In the genomic region with DNA sequence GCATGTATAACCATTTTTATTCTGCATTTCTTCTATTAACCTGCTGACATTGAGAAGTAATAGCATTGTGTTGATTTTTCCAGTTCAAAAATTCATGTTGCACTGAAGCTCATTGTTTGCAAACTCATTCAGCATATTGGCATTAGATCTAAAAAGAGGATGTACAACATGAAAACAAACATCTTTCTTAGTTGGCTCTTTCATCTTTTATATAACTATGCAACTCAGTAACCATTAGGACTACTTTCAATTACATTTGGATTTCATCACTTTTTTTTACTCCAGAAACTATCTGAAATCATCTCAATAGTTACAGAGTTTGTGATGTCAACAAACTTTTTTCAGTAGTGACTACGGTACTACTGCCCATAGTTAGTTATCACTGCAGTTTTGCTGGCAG, we compare ENCODE assay signal across 19 cellular contexts.
DNase-seq lines count a peak whose midpoint lies in the region; ATAC-seq, FAIRE-seq and TF ChIP-seq lines count a peak whose summit lies in the region.
"Had no signal": no experiment of that assay in that cellular context is flagged by ENCODE, and none has a peak within 500 bp of the region (broad histone marks: within the 10 kb centered on the region; RNA-seq: fewer than 3 reads in every experiment).

No MANE protein-coding gene starts in this region.

- peak; percentile 46; the same call in 2 of the 3 replicates for ATAC-seq in HepG2
- no peak for ATAC-seq in right lobe of liver
- ATAC-seq: GM12878 had no signal

- CTCF ChIA-PET in HepG2 (lab: Yijun Ruan, JAX; ENCODE audit: low intra/inter-chr PET ratio, low total read pairs), result no interaction called here

- no peak for TF ChIP-seq RAD21 in HepG2 (CRISPR knock-in tag; IDR thresholded peaks at IDR 0.05)

- H3K27me3 ChIP-seq in HepG2 (ENCODE audit: control insufficient read depth in 1 of 2, insufficient read depth in 2 of 2, low read length in 2 of 2) (no peaks in the 10 kb centered on the region), right lobe of liver (no peaks in the 10 kb centered on the region), tibial nerve (no peaks in the 10 kb centered on the region)

- H3K27ac ChIP-seq in HepG2 (ENCODE audit: extremely low read length, insufficient read depth, low read length), result peak overlapping the region; percentile 28
- H3K27ac ChIP-seq in right lobe of liver, result no peak overlapping the region
- no peak overlapping the region for H3K27ac ChIP-seq in tibial nerve
- H3K27ac ChIP-seq: GM23248 had no signal

- in situ Hi-C loops in HepG2 (cut with HindIII; ENCODE audit: extremely low pct_ligation_motif_present, low pct_unique_long_range_greater_than_20kb), result no loop called here

- 0 out of 2 replicates have a peak, but pooled peaks cover 5% of the 10 kb centered on the region for H4K20me1 ChIP-seq in HepG2 (ENCODE audit: insufficient read depth, low read length)

- TF ChIP-seq CTCF in HepG2 (CRISPR knock-in tag; IDR thresholded peaks at IDR 0.05) (no peak), right lobe of liver (IDR thresholded peaks at IDR 0.05) (no peak), fibroblast of the aortic adventitia (IDR thresholded peaks at IDR 0.05; ENCODE audit: insufficient read depth, low read length) (no peak), tibial nerve (IDR thresholded peaks at IDR 0.05) (no peak)

- intact Hi-C loops in HepG2 (cut with micrococcal nuclease; ENCODE audit: unreplicated experiment) (no loop called here), right lobe of liver (cut with DNase I) (no loop called here)

- peak; percentile 64 for DNase-seq in HepG2 (ENCODE audit: low spot score)
- no peak for DNase-seq in right lobe of liver
- peak; percentile 16 for DNase-seq in dedifferentiated amniotic fluid mesenchymal stem cell (ENCODE audit: extremely low spot score)
- DNase-seq in fibroblast of the aortic adventitia (ENCODE audit: low read depth), result peak; percentile 11
- no peak for DNase-seq in anterior cingulate cortex (lab: John Stamatoyannopoulos, UW)
- no peak for DNase-seq in tibial nerve (ENCODE audit: low spot score in 2 of 2)
- DNase-seq: C1 segment of cervical spinal cord; Calu3; CD4-positive, alpha-beta memory T cell; COR-L47; DMS79; EL; GDM1; GM23248; H7; HCEC 1CT had no signal

- POLR2A ChIA-PET in HepG2 (lab: Yijun Ruan, JAX), result interaction anchor here (2.5 kb wide), 1 partner anchor 17 kb away, joined by 13 read pairs; no protein-coding TSS in a partner anchor

- peaks cover 31% of the 10 kb centered on the region for H3K79me2 ChIP-seq in HepG2 (ENCODE audit: insufficient read depth, low read length)

- no TSS peak for BruUV-seq in HepG2 (replicated peaks; lab: Mats Ljungman, UMichigan)

- H3K4me2 ChIP-seq in HepG2 (ENCODE audit: low read depth, low read length), result no peak overlapping the region

- H3K9ac ChIP-seq in HepG2 (ENCODE audit: insufficient read depth, low read depth, low read length), result no peak overlapping the region
- H3K9ac ChIP-seq: GM23248 had no signal

- peaks cover 20% of the 10 kb centered on the region for H3K4me1 ChIP-seq in HepG2 (ENCODE audit: insufficient read depth, low read length)
- H3K4me1 ChIP-seq in right lobe of liver, result no peaks in the 10 kb centered on the region
- no peaks in the 10 kb centered on the region for H3K4me1 ChIP-seq in tibial nerve

- peak in 1 of 2 experiments; percentile 40; a peak in 1 of 4 replicates for TF ChIP-seq EP300 in HepG2 (IDR thresholded peaks at IDR 0.05; ENCODE audit: low read depth in 2 of 2, low read length in 2 of 2)
- TF ChIP-seq EP300 in HepG2 (CRISPR knock-in tag; IDR thresholded peaks at IDR 0.05; ENCODE audit: borderline replicate concordance), result no peak
- no peak for TF ChIP-seq EP300 in tibial nerve (IDR thresholded peaks at IDR 0.05)

- no peaks in the 10 kb centered on the region for H3K36me3 ChIP-seq in HepG2 (replicated peaks in 1 of 2; ENCODE audit: control insufficient read depth in 1 of 2, insufficient read depth in 2 of 2, low read length in 2 of 2)
- H3K36me3 ChIP-seq in right lobe of liver, result no peaks in the 10 kb centered on the region
- H3K36me3 ChIP-seq in tibial nerve, result no peaks in the 10 kb centered on the region

- no peak for TF ChIP-seq POLR2A in HepG2 (IDR thresholded peaks at IDR 0.05; ENCODE audit: insufficient read depth in 1 of 2, low read depth in 2 of 2, low read length in 2 of 2)
- TF ChIP-seq POLR2A in right lobe of liver (IDR thresholded peaks at IDR 0.05), result no peak
- no peak for TF ChIP-seq POLR2A in tibial nerve (IDR thresholded peaks at IDR 0.05)

- no peak overlapping the region for H2AFZ ChIP-seq in HepG2 (ENCODE audit: low read length)
- H2AFZ ChIP-seq: GM23248 had no signal

- 44% methylated on average over 1 of the region's 1 CpG for WGBS in HepG2 (ENCODE audit: low lambda C conversion rate)
- WGBS in right lobe of liver (ENCODE audit: insufficient coverage, low coverage, low lambda C conversion rate, missing lambda C conversion rate), result 65% methylated on average over 1 of the region's 1 CpG
- WGBS in tibial nerve, 2 donors, result 58 to 74% methylated on average over 1 of the region's 1 CpG

- H3K4me3 ChIP-seq in HepG2 (replicated peaks in 1 of 3; ENCODE audit: insufficient read depth in 1 of 3, low read depth in 2 of 3, low read length in 3 of 3) (no peak overlapping the region), right lobe of liver (no peak overlapping the region), fibroblast of the aortic adventitia (ENCODE audit: low read depth, low read length) (no peak overlapping the region), tibial nerve (no peak overlapping the region)
- H3K4me3 ChIP-seq: GM12878, GM23248 had no signal

- no peak for FAIRE-seq in HepG2 (lab: Jason Lieb, UNC)
- FAIRE-seq: GM12878, GM19239, H1 had no signal

- H3K9me3 ChIP-seq in HepG2 (ENCODE audit: low read length) (peaks cover 42% of the 10 kb centered on the region; the same call in 1 of the 2 replicates), right lobe of liver (no peaks in the 10 kb centered on the region), tibial nerve (peaks cover 0 to 30% (median 0%) of the 10 kb centered on the region in 4 donors)

TF ChIP-seq in HepG2, 621 proteins besides CTCF, POLR2A, EP300 and RAD21 (continues in another document):
- no peak for TF ChIP-seq DNMT3B (CRISPR knock-in tag; conservative IDR thresholded peaks at IDR 0.05)
- TF ChIP-seq RARA (CRISPR knock-in tag; IDR thresholded peaks at IDR 0.05), result peak; percentile 72
- no peak for TF ChIP-seq ZNF878 (CRISPR knock-in tag; IDR thresholded peaks at IDR 0.05)
- no peak for TF ChIP-seq MZF1 (CRISPR knock-in tag; IDR thresholded peaks at IDR 0.05; ENCODE audit: borderline replicate concordance)
- TF ChIP-seq, protein P1, sequence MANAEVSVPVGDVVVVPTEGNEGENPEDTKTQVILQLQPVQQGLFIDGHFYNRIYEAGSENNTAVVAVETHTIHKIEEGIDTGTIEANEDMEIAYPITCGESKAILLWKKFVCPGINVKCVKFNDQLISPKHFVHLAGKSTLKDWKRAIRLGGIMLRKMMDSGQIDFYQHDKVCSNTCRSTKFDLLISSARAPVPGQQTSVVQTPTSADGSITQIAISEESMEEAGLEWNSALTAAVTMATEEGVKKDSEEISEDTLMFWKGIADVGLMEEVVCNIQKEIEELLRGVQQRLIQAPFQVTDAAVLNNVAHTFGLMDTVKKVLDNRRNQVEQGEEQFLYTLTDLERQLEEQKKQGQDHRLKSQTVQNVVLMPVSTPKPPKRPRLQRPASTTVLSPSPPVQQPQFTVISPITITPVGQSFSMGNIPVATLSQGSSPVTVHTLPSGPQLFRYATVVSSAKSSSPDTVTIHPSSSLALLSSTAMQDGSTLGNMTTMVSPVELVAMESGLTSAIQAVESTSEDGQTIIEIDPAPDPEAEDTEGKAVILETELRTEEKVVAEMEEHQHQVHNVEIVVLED (CRISPR knock-in tag; IDR thresholded peaks at IDR 0.05; ENCODE audit: borderline replicate concordance), result no peak
- TF ChIP-seq, protein P2, sequence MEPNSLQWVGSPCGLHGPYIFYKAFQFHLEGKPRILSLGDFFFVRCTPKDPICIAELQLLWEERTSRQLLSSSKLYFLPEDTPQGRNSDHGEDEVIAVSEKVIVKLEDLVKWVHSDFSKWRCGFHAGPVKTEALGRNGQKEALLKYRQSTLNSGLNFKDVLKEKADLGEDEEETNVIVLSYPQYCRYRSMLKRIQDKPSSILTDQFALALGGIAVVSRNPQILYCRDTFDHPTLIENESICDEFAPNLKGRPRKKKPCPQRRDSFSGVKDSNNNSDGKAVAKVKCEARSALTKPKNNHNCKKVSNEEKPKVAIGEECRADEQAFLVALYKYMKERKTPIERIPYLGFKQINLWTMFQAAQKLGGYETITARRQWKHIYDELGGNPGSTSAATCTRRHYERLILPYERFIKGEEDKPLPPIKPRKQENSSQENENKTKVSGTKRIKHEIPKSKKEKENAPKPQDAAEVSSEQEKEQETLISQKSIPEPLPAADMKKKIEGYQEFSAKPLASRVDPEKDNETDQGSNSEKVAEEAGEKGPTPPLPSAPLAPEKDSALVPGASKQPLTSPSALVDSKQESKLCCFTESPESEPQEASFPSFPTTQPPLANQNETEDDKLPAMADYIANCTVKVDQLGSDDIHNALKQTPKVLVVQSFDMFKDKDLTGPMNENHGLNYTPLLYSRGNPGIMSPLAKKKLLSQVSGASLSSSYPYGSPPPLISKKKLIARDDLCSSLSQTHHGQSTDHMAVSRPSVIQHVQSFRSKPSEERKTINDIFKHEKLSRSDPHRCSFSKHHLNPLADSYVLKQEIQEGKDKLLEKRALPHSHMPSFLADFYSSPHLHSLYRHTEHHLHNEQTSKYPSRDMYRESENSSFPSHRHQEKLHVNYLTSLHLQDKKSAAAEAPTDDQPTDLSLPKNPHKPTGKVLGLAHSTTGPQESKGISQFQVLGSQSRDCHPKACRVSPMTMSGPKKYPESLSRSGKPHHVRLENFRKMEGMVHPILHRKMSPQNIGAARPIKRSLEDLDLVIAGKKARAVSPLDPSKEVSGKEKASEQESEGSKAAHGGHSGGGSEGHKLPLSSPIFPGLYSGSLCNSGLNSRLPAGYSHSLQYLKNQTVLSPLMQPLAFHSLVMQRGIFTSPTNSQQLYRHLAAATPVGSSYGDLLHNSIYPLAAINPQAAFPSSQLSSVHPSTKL (CRISPR knock-in tag; IDR thresholded peaks at IDR 0.05), result peak; percentile 68
- TF ChIP-seq ZSCAN9 (CRISPR knock-in tag; IDR thresholded peaks at IDR 0.05; ENCODE audit: borderline replicate concordance), result no peak
- no peak for TF ChIP-seq TCF7L2 (IDR thresholded peaks at IDR 0.05; ENCODE audit: low read depth, low read length)
- no peak for TF ChIP-seq MAF1 (CRISPR knock-in tag; IDR thresholded peaks at IDR 0.05; ENCODE audit: borderline replicate concordance)
- TF ChIP-seq ZFP36 (IDR thresholded peaks at IDR 0.05; ENCODE audit: borderline replicate concordance, low read depth, low read length, partially characterized antibody), result no peak
- peak; percentile 56; the same call in 1 of the 2 replicates for TF ChIP-seq SOX5 (CRISPR knock-in tag; IDR thresholded peaks at IDR 0.05; ENCODE audit: borderline replicate concordance)
- TF ChIP-seq CHCHD3 (CRISPR knock-in tag; IDR thresholded peaks at IDR 0.05), result no peak
- no peak for TF ChIP-seq SOX13 (IDR thresholded peaks at IDR 0.05)
- TF ChIP-seq SOX13 (CRISPR knock-in tag; conservative IDR thresholded peaks at IDR 0.05 in 1 of 2, IDR thresholded peaks at IDR 0.05 in 1 of 2), result peak in 1 of 2 experiments; percentile 41; a peak in 1 of 4 replicates
- TF ChIP-seq CEBPG (CRISPR knock-in tag; IDR thresholded peaks at IDR 0.05), result no peak

Comparison
In these comparisons a context has a peak if more than half of its experiments do, and no peak if none do; other contexts are left out.
1. DNase-seq: peak in HepG2 (single experiment), dedifferentiated amniotic fluid mesenchymal stem cell (single experiment) and fibroblast of the aortic adventitia (single experiment); none in right lobe of liver (0 of 3), anterior cingulate cortex (0 of 58) and tibial nerve (0 of 2).